In genomic region chr14:89757313-89757939, GRCh38 we compare ENCODE assay signal across 3 cellular contexts.
TF ChIP-seq lines count a peak whose summit lies in the region.

No MANE protein-coding gene starts in this region.

TF ChIP-seq in SK-N-SH treated with all-trans-retinoic acid at 6 μM for 48 hours, 23 proteins besides CTCF, POLR2A, EP300 and RAD21 (continued from another document and continues in another):
- TF ChIP-seq POU6F1 (CRISPR knock-in tag; IDR thresholded peaks at IDR 0.05; ENCODE audit: borderline replicate concordance, low read depth) (no peak), BACH2 (CRISPR knock-in tag; IDR thresholded peaks at IDR 0.05; ENCODE audit: borderline replicate concordance) (no peak), OSR1 (CRISPR knock-in tag; IDR thresholded peaks at IDR 0.05) (no peak), CREB5 (CRISPR knock-in tag; IDR thresholded peaks at IDR 0.05; ENCODE audit: low read depth) (no peak), ISL1 (CRISPR knock-in tag; IDR thresholded peaks at IDR 0.05) (no peak), ZNF70 (CRISPR knock-in tag; IDR thresholded peaks at IDR 0.05) (no peak), PATZ1 (CRISPR knock-in tag; IDR thresholded peaks at IDR 0.05; ENCODE audit: borderline replicate concordance) (no peak), CSRNP3 (CRISPR knock-in tag; IDR thresholded peaks at IDR 0.05) (no peak), CSDC2 (CRISPR knock-in tag; IDR thresholded peaks at IDR 0.05) (no peak), ZNF565 (CRISPR knock-in tag; conservative IDR thresholded peaks at IDR 0.05; ENCODE audit: low read depth) (no peak), TOX (CRISPR knock-in tag; IDR thresholded peaks at IDR 0.05; ENCODE audit: borderline replicate concordance) (no peak), TCF4 (CRISPR knock-in tag; IDR thresholded peaks at IDR 0.05; ENCODE audit: borderline replicate concordance) (no peak)

TF ChIP-seq in SK-N-SH, 30 proteins besides CTCF, POLR2A, EP300 and RAD21 (continued from another document):
- TF ChIP-seq SIN3A (IDR thresholded peaks at IDR 0.05; ENCODE audit: borderline replicate concordance, low read depth, low read length) (no peak), FOXJ3 (CRISPR knock-in tag; IDR thresholded peaks at IDR 0.05) (no peak), FOXM1 (IDR thresholded peaks at IDR 0.05; ENCODE audit: low read depth) (no peak), USF1 (IDR thresholded peaks at IDR 0.05; ENCODE audit: borderline replicate concordance, low read depth) (no peak), MEF2A (IDR thresholded peaks at IDR 0.05; ENCODE audit: borderline replicate concordance, low read depth) (no peak), RCOR1 (IDR thresholded peaks at IDR 0.05; ENCODE audit: low read length) (no peak), REST (IDR thresholded peaks at IDR 0.05; ENCODE audit: low read depth, low read length) (no peak), ELF1 (IDR thresholded peaks at IDR 0.05) (no peak), SMC3 (IDR thresholded peaks at IDR 0.05; ENCODE audit: low read depth, low read length) (no peak), NFIC (IDR thresholded peaks at IDR 0.05; ENCODE audit: borderline replicate concordance) (no peak), GATA2 (CRISPR knock-in tag; IDR thresholded peaks at IDR 0.05) (no peak)

TF ChIP-seq in K562, 482 proteins besides CTCF, POLR2A, EP300 and RAD21 (continued from another document):
- TF ChIP-seq ZSCAN32 (CRISPR knock-in tag; IDR thresholded peaks at IDR 0.05) (no peak), CEBPB (tag; IDR thresholded peaks at IDR 0.05) (peak; percentile 53)
